ENCODE assay signal across 7 cellular contexts in genomic region chr21:40115775-40116174, GRCh38.
"Had no signal": no experiment of that assay in that cellular context is flagged by ENCODE, and none has a peak within 500 bp of the region (broad histone marks: within the 10 kb centered on the region; RNA-seq: fewer than 3 reads in every experiment).

No MANE protein-coding gene starts in this region.

- H3K27ac ChIP-seq: HL-60, KMS-11 had no signal

- ATAC-seq: HepG2 had no signal

- FAIRE-seq: HepG2, HTR-8/SVneo had no signal

- H3K9ac ChIP-seq: KMS-11 had no signal

- H3K4me2 ChIP-seq: KMS-11 had no signal

- DNase-seq: IMR-90, KBM-7, KG1 had no signal
